Comparison of ENCODE assay signal across 8 cellular contexts in genomic region chr17:50565559-50566350, GRCh38. TPM values are rescaled to one million over a fixed set of nuclear protein-coding genes. Genes with fewer than 3 reads are reported as not detected.
DNase-seq lines count a peak whose midpoint lies in the region; TF ChIP-seq lines count a peak whose summit lies in the region.

No MANE protein-coding gene starts in this region.

- peak overlapping the region; percentile 90 for H3K27ac Mint-ChIP-seq in endothelial cell (ENCODE audit: unreplicated experiment)

- H3K79me2 ChIP-seq in smooth muscle cell (ENCODE audit: low read depth) = no peaks in the 10 kb centered on the region

- H3K27me3 ChIP-seq in NT2/D1 (ENCODE audit: insufficient read depth, insufficient read length) (peaks cover 35% of the 10 kb centered on the region), smooth muscle cell (ENCODE audit: low read depth) (peaks cover 37% of the 10 kb centered on the region)

- no peaks in the 10 kb centered on the region for H3K9me3 Mint-ChIP-seq in endothelial cell (ENCODE audit: unreplicated experiment)

- H3K9me3 ChIP-seq in NT2/D1 (ENCODE audit: insufficient read depth, low read length) = no peaks in the 10 kb centered on the region
- H3K9me3 ChIP-seq in smooth muscle cell (replicated peaks; ENCODE audit: low read depth) = no peaks in the 10 kb centered on the region

- H4K20me1 ChIP-seq in smooth muscle cell (ENCODE audit: low read depth) = no peaks in the 10 kb centered on the region

- H3K36me3 Mint-ChIP-seq in endothelial cell (ENCODE audit: low read depth, unreplicated experiment) = no peaks in the 10 kb centered on the region

- TF ChIP-seq CTCF in endothelial cell (IDR thresholded peaks at IDR 0.05; ENCODE audit: unreplicated experiment) (no peak), smooth muscle cell (IDR thresholded peaks at IDR 0.05; ENCODE audit: borderline replicate concordance, insufficient read depth, poor library complexity, severe bottlenecking) (no peak)

- no peak overlapping the region for H2AFZ ChIP-seq in smooth muscle cell (ENCODE audit: low read depth)

- H3K4me2 ChIP-seq in smooth muscle cell = peak overlapping the region; percentile 64

- no peaks in the 10 kb centered on the region for H3F3A ChIP-seq in smooth muscle cell (ENCODE audit: low read depth)

- no peak overlapping the region for H3K4me3 ChIP-seq in NT2/D1 (ENCODE audit: insufficient read length, low read depth)
- H3K4me3 ChIP-seq in smooth muscle cell = no peak overlapping the region

- DNase-seq in NCI-H82 (lab: John Stamatoyannopoulos, UW) (peak; percentile 88), NCI-H82 treated with DMSO at 0.1 percent for 48 hours (lab: John Stamatoyannopoulos, UW; ENCODE audit: unreplicated experiment) (no peak), NT2/D1 (ENCODE audit: low read depth, low spot score) (peak; percentile 33), endothelial cell (ENCODE audit: low spot score) (no peak), smooth muscle cell (lab: John Stamatoyannopoulos, UW; ENCODE audit: unreplicated experiment) (no peak), NCI-H2029 treated with DMSO at 0.1 percent for 48 hours (lab: John Stamatoyannopoulos, UW) (no peak), UCSD-AML1 (lab: John Stamatoyannopoulos, UW; ENCODE audit: unreplicated experiment) (no peak), KG1 (lab: John Stamatoyannopoulos, UW) (no peak)

- H3K9ac ChIP-seq in NT2/D1 (ENCODE audit: insufficient read length, low read depth) (no peak overlapping the region), smooth muscle cell (ENCODE audit: low read depth) (peak overlapping the region; percentile 74)

- H3K27ac ChIP-seq in smooth muscle cell (ENCODE audit: low read depth) = peak overlapping the region; percentile 38

- 45% methylated on average over 7 of the region's 7 CpGs for WGBS in smooth muscle cell (ENCODE audit: low lambda C conversion rate)

- peaks cover 15% of the 10 kb centered on the region for H3K4me1 Mint-ChIP-seq in endothelial cell (ENCODE audit: unreplicated experiment)

- peaks cover 45% of the 10 kb centered on the region for H3K4me1 ChIP-seq in NT2/D1 (ENCODE audit: insufficient read depth, insufficient read length)
- peaks cover 31% of the 10 kb centered on the region for H3K4me1 ChIP-seq in smooth muscle cell (ENCODE audit: low read depth)

- peaks cover 41% of the 10 kb centered on the region for H3K27me3 Mint-ChIP-seq in endothelial cell (ENCODE audit: unreplicated experiment)

- peak overlapping the region; percentile 27 for H3K4me3 Mint-ChIP-seq in endothelial cell (ENCODE audit: unreplicated experiment)

- no peaks in the 10 kb centered on the region for H3K36me3 ChIP-seq in NT2/D1 (ENCODE audit: insufficient read depth, insufficient read length, low read length)
- no peaks in the 10 kb centered on the region for H3K36me3 ChIP-seq in smooth muscle cell (ENCODE audit: low read depth)

RNA-seq across cellular contexts. Expression of gene CACNA1G, which starts 5.2 kb away (rescaled TPM):
- total RNA-seq in endothelial cell (ENCODE audit: unreplicated experiment) (not detected), smooth muscle cell (1.6 and 2.0 TPM in 2 replicates)
- polyA plus RNA-seq in smooth muscle cell = 1.5 and 1.7 TPM in 2 replicates

RNA-seq across cellular contexts. Expression of gene SPATA20, which starts 18.8 kb away (rescaled TPM):
- total RNA-seq in endothelial cell (ENCODE audit: unreplicated experiment) (72.5 TPM), smooth muscle cell (62.7 and 107 TPM in 2 replicates)
- 61.0 and 64.2 TPM in 2 replicates for polyA plus RNA-seq in smooth muscle cell

RNA-seq across cellular contexts. Expression of gene EPN3, which starts 33.2 kb away (rescaled TPM):
- total RNA-seq in endothelial cell (ENCODE audit: unreplicated experiment) = 0.49 TPM
- total RNA-seq in smooth muscle cell = 3.9 and 6.3 TPM in 2 replicates
- polyA plus RNA-seq in smooth muscle cell = 5.1 and 7.6 TPM in 2 replicates

RNA-seq across cellular contexts. Expression of gene MYCBPAP, which starts 57.5 kb away (rescaled TPM):
- total RNA-seq in endothelial cell (ENCODE audit: unreplicated experiment) (0.72 TPM), smooth muscle cell (0.18 and 0.90 TPM in 2 replicates)
- polyA plus RNA-seq in smooth muscle cell = 0.97 and 1.4 TPM in 2 replicates

Comparison
In these comparisons a context has a peak if more than half of its experiments do, and no peak if none do; other contexts are left out.
1. DNase-seq: peak in NCI-H82 (single experiment) and NT2/D1 (single experiment); none in NCI-H82 treated with DMSO at 0.1 percent for 48 hours (single experiment), endothelial cell (single experiment), smooth muscle cell (single experiment), NCI-H2029 treated with DMSO at 0.1 percent for 48 hours (single experiment), UCSD-AML1 (single experiment) and KG1 (single experiment).